22 cellular contexts compared by ENCODE assay signal in the genomic region with DNA sequence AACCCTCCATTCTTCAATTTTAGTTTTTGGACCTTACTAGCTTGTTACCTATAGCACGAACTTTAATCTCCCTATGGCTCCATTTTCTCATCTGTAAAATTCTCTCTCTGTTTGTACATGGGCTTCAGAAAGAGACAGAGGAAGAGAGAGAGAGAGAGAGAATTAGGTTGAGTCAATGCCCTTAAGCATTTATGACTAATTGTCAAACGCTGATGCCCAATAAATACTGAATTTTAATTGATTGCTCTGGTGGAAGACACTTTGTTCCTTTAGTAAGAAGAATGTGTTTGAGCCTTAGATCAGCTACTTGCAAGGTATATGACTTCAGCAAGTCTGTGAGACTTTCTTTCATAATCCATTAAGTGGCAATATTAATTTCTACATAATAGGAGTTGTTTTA.
DNase-seq lines count a peak whose midpoint lies in the region; ATAC-seq, FAIRE-seq and TF ChIP-seq lines count a peak whose summit lies in the region.
"Had no signal": no experiment of that assay in that cellular context is flagged by ENCODE, and none has a peak within 500 bp of the region (broad histone marks: within the 10 kb centered on the region; RNA-seq: fewer than 3 reads in every experiment).

No MANE protein-coding gene starts in this region.

- H3K9me3 ChIP-seq in mammary epithelial cell (replicated peaks; ENCODE audit: insufficient read depth, low read length) (no peaks in the 10 kb centered on the region), aorta (ENCODE audit: control insufficient read depth, low read length) (no peaks in the 10 kb centered on the region)
- H3K9me3 ChIP-seq: Caco-2 had no signal

- no TSS peak for BruUV-seq in mammary epithelial cell (replicated peaks; lab: Mats Ljungman, UMichigan)

- in situ Hi-C loops in mammary epithelial cell (cut with MboI; ENCODE audit: low sequenced_read_pairs in 2 of 2): no loop called here

- H3K4me1 ChIP-seq in mammary epithelial cell (ENCODE audit: insufficient read depth, low read length) (no peaks in the 10 kb centered on the region), aorta (ENCODE audit: control insufficient read depth in 1 of 2, insufficient read depth in 2 of 2, low read length in 2 of 2) (no peaks in the 10 kb centered on the region)
- H3K4me1 ChIP-seq: Caco-2 had no signal

- no peak overlapping the region for H3K4me3 ChIP-seq in mammary epithelial cell (replicated peaks in 1 of 3; ENCODE audit: insufficient read depth in 1 of 3, low read depth in 2 of 3, low read length in 3 of 3)
- H3K4me3 ChIP-seq in aorta (ENCODE audit: low read length in 2 of 2): no peak overlapping the region

- H3K4me2 ChIP-seq in mammary epithelial cell (ENCODE audit: insufficient read depth, low read depth, low read length): no peak overlapping the region

- no peak for TF ChIP-seq CTCF in D721Med (IDR thresholded peaks at IDR 0.05; ENCODE audit: insufficient read depth, missing control alignments)
- no peak for TF ChIP-seq CTCF in mammary epithelial cell (conservative IDR thresholded peaks at IDR 0.05 in 1 of 2, IDR thresholded peaks at IDR 0.05 in 1 of 2; ENCODE audit: extremely low read depth in 1 of 2, insufficient read depth in 1 of 2, low read depth in 1 of 2, low read length in 2 of 2)

- dilution Hi-C loops in mammary epithelial cell (cut with HindIII; ENCODE audit: low sequenced_read_pairs): no loop called here

- intact Hi-C loops in mammary epithelial cell (cut with micrococcal nuclease): no loop called here
- intact Hi-C loops in aorta (cut with DNase I): no loop called here

- H3K4me1 Mint-ChIP-seq in stimulated activated naive CD8-positive, alpha-beta T cell treated with anti-CD3 and anti-CD28 coated beads, Interleukin-15, amount 100 ng/mL, for 72 hours: no peaks in the 10 kb centered on the region
- H3K4me1 Mint-ChIP-seq: H9 had no signal

- no peak overlapping the region for H2AFZ ChIP-seq in mammary epithelial cell (ENCODE audit: low read depth, low read length)

- H3K27ac Mint-ChIP-seq in stimulated activated naive CD8-positive, alpha-beta T cell treated with anti-CD3 and anti-CD28 coated beads, Interleukin-15, amount 100 ng/mL, for 72 hours: no peak overlapping the region
- H3K27ac Mint-ChIP-seq: CD4-positive, alpha-beta T cell; H9; IgD-negative memory B cell had no signal

- H3K27me3 ChIP-seq in mammary epithelial cell (ENCODE audit: insufficient read depth, low read length) (no peaks in the 10 kb centered on the region), aorta (ENCODE audit: control insufficient read depth in 1 of 2, insufficient read depth in 2 of 2, low read length in 1 of 2) (no peaks in the 10 kb centered on the region)

- no peaks in the 10 kb centered on the region for H3K27me3 Mint-ChIP-seq in stimulated activated naive CD8-positive, alpha-beta T cell treated with anti-CD3 and anti-CD28 coated beads, Interleukin-15, amount 100 ng/mL, for 72 hours
- H3K27me3 Mint-ChIP-seq: CD4-positive, alpha-beta T cell; IgD-negative memory B cell had no signal

- no peak overlapping the region for H3K4me3 Mint-ChIP-seq in stimulated activated naive CD8-positive, alpha-beta T cell treated with anti-CD3 and anti-CD28 coated beads, Interleukin-15, amount 100 ng/mL, for 72 hours
- H3K4me3 Mint-ChIP-seq: CD4-positive, alpha-beta T cell; H9; IgD-negative memory B cell had no signal

- FAIRE-seq in D721Med (lab: Jason Lieb, UNC): peak; percentile 71
- FAIRE-seq: A204.1, GM12892, GM18507, H1, HepG2 had no signal

- CTCF ChIA-PET in mammary epithelial cell (lab: Charles Lee; ENCODE audit: low non-redundant PET): no interaction called here

- no peak for ATAC-seq in GM18520 (IDR thresholded peaks at IDR 0.05; ENCODE audit: unreplicated experiment)
- no peak for ATAC-seq in stimulated activated naive CD8-positive, alpha-beta T cell treated with anti-CD3 and anti-CD28 coated beads, Interleukin-15, amount 100 ng/mL, for 72 hours
- no peak for ATAC-seq in aorta (ENCODE audit: low FRiP score)
- ATAC-seq: HepG2 had no signal

- 17% methylated on average over 2 of the region's 2 CpGs for WGBS in mammary epithelial cell (ENCODE audit: low coverage, missing lambda C conversion rate)
- 90 to 91% methylated on average over 2 of the region's 2 CpGs for WGBS in aorta, 2 donors

- H3K79me2 ChIP-seq in mammary epithelial cell (ENCODE audit: insufficient read depth, low read length): no peaks in the 10 kb centered on the region

- peaks cover 8 to 10% of the 10 kb centered on the region in 2 donors for H3K9me3 Mint-ChIP-seq in stimulated activated naive CD8-positive, alpha-beta T cell treated with anti-CD3 and anti-CD28 coated beads, Interleukin-15, amount 100 ng/mL, for 72 hours
- H3K9me3 Mint-ChIP-seq: H9 had no signal

- H3K36me3 ChIP-seq in mammary epithelial cell (ENCODE audit: insufficient read depth, low read length): no peaks in the 10 kb centered on the region
- H3K36me3 ChIP-seq in aorta (ENCODE audit: control insufficient read depth in 1 of 2, insufficient read depth in 2 of 2, low read length in 1 of 2): no peaks in the 10 kb centered on the region

- no peak overlapping the region for H3K9ac ChIP-seq in mammary epithelial cell (ENCODE audit: insufficient read depth, low read length)

- H3K27ac ChIP-seq in mammary epithelial cell (ENCODE audit: insufficient read depth, low read depth, low read length) (no peak overlapping the region), aorta (ENCODE audit: low read depth in 1 of 2, low read length in 2 of 2) (no peak overlapping the region)
- H3K27ac ChIP-seq: C4-2B had no signal

- DNase-seq in D721Med (ENCODE audit: insufficient read length, low spot score) (no peak), ELR (ENCODE audit: low read depth) (peak; percentile 52), mammary epithelial cell (peak; percentile 37), foreskin melanocyte (peak; percentile 24), A172 (ENCODE audit: low spot score) (no peak), aorta (no peak)
- DNase-seq in stimulated activated naive CD8-positive, alpha-beta T cell treated with anti-CD3 and anti-CD28 coated beads, Interleukin-15, amount 100 ng/mL, for 72 hours: no peak
- DNase-seq: ACHN; Caco-2; CD4-positive, alpha-beta T cell; DMS79 treated with DMSO at 0.1 percent for 48 hours; GDM1; H9; KBM-7 had no signal

- H4K20me1 ChIP-seq in mammary epithelial cell (ENCODE audit: insufficient read depth, low read length): no peaks in the 10 kb centered on the region

Comparison
In these comparisons a context has a peak if more than half of its experiments do, and no peak if none do; other contexts are left out.
1. DNase-seq: peak in ELR (single experiment), mammary epithelial cell (single experiment) and foreskin melanocyte (single experiment); none in D721Med (single experiment), stimulated activated naive CD8-positive, alpha-beta T cell treated with anti-CD3 and anti-CD28 coated beads, Interleukin-15, amount 100 ng/mL, for 72 hours (0 of 2), A172 (single experiment) and aorta (0 of 2).